In the genomic region with DNA sequence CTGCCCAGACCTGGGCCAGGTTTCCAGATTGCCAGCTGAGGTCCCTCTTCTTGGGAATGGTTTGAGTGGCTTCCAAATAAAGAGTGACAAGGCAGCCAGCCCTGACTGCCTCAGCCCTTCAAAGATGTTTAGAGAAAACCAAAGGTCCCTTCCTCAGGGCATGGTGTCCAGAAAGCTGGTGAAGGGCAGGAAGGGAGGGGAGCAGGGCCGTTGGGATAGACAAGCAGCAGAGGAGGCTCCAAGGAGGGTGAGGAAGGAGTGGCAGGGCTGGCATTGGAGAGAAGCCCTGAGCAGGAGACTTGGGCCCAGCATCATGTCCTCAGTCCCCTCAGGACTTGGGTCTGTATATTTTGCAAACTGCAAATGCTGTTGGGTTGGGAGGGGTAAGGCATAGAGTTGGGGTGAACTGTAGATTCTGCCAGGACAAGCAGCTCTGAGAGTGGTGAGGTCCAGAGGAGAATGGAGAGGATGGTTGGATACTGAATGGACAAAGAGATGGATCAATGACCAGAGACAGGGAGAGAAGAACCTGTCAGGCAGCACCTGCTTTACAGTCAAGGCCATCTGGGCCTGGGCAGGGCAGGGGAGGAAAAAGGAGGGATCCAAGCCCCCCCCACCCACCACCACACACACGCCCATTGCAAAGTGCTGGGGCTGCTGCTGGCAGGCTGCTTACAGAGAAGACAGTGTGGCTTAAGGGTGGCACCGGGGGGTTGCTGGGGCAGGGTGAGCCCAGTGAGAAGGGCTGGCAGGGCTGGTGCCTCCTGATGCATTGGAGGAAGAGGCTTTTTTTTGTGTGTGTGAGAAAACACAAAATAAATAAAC, we compare ENCODE assay signal across 14 cellular contexts.
"Had no signal": no experiment of that assay in that cellular context is flagged by ENCODE, and none has a peak within 500 bp of the region (broad histone marks: within the 10 kb centered on the region; RNA-seq: fewer than 3 reads in every experiment).

No MANE protein-coding gene starts in this region.

- H3K9me3 ChIP-seq: esophagus squamous epithelium, stomach, thoracic aorta had no signal

- H3K27ac Mint-ChIP-seq: activated CD8-positive, alpha-beta T cell treated with anti-CD3 and anti-CD28 coated beads, Interleukin-2, amount 10 ng/mL, durations not matched to agents 7 days and 5 days; activated naive CD4-positive, alpha-beta T cell treated with anti-CD3 and anti-CD28 coated beads, Interleukin-2, amount 50 U/mL, for 24 hours; activated T-helper 2 cell treated with anti-CD3 and anti-CD28 coated beads, Interferon-gamma antibody, Interleukin-2, Interleukin-4, amounts not matched to agents 10 μg/mL and 5 μg/mL and 100 μg/mL, durations not matched to agents 14 hours and 24 hours and 36 hours; T-cell had no signal

- H3K4me3 Mint-ChIP-seq: activated CD8-positive, alpha-beta T cell treated with anti-CD3 and anti-CD28 coated beads, Interleukin-2, amount 10 ng/mL, durations not matched to agents 7 days and 5 days; activated naive CD4-positive, alpha-beta T cell treated with anti-CD3 and anti-CD28 coated beads, Interleukin-2, amount 50 U/mL, for 24 hours; natural killer cell treated with Interleukin-12 subunit alpha and Interleukin-12 subunit beta and Interleukin-15 and Interleukin-18, amount 100 ng/mL, for 72 hours; T-cell had no signal

- H3K4me1 Mint-ChIP-seq: activated naive CD4-positive, alpha-beta T cell treated with anti-CD3 and anti-CD28 coated beads, Interleukin-2, amount 50 U/mL, for 24 hours had no signal

- H3K36me3 Mint-ChIP-seq: activated naive CD4-positive, alpha-beta T cell treated with anti-CD3 and anti-CD28 coated beads, Interleukin-2, amount 50 U/mL, for 24 hours; natural killer cell treated with Interleukin-12 subunit alpha and Interleukin-12 subunit beta and Interleukin-15 and Interleukin-18, amount 100 ng/mL, for 72 hours; T-cell had no signal

- H3K27me3 Mint-ChIP-seq: activated naive CD4-positive, alpha-beta T cell treated with anti-CD3 and anti-CD28 coated beads, Interleukin-2, amount 50 U/mL, for 24 hours; natural killer cell treated with Interleukin-12 subunit alpha and Interleukin-12 subunit beta and Interleukin-15 and Interleukin-18, amount 100 ng/mL, for 72 hours; T-cell had no signal

- H3K9me3 Mint-ChIP-seq: activated naive CD4-positive, alpha-beta T cell treated with anti-CD3 and anti-CD28 coated beads, Interleukin-2, amount 50 U/mL, for 24 hours; activated T-helper 2 cell treated with anti-CD3 and anti-CD28 coated beads, Interferon-gamma antibody, Interleukin-2, Interleukin-4, amounts not matched to agents 10 μg/mL and 5 μg/mL and 100 μg/mL, durations not matched to agents 14 hours and 24 hours and 36 hours; natural killer cell treated with Interleukin-12 subunit alpha and Interleukin-12 subunit beta and Interleukin-15 and Interleukin-18, amount 100 ng/mL, for 72 hours; T-cell had no signal

- ATAC-seq: activated CD8-positive, alpha-beta T cell treated with anti-CD3 and anti-CD28 coated beads, Interleukin-2, amount 10 ng/mL, durations not matched to agents 7 days and 5 days; natural killer cell treated with Interleukin-12 subunit alpha and Interleukin-12 subunit beta and Interleukin-15 and Interleukin-18, amount 100 ng/mL, for 72 hours; T-cell had no signal

- H3K27me3 ChIP-seq: esophagus squamous epithelium, stomach had no signal

- DNase-seq: activated CD4-positive, alpha-beta T cell treated with anti-CD3 and anti-CD28 coated beads for 4 hours; activated CD8-positive, alpha-beta T cell treated with anti-CD3 and anti-CD28 coated beads, Interleukin-2, amount 10 ng/mL, durations not matched to agents 7 days and 5 days; esophagus squamous epithelium; foreskin fibroblast; stimulated activated CD4-positive, alpha-beta T cell treated with anti-CD3 and anti-CD28 coated beads, Interleukin-4, amount 100 ng/mL, for 1 hour; stimulated activated CD8-positive, alpha-beta memory T cell treated with anti-CD3 and anti-CD28 coated beads, Interleukin-4, amount 100 ng/mL, for 48 hours; stomach; T-cell; WERI-Rb-1 had no signal

- H3K27ac ChIP-seq: stomach, thoracic aorta, WERI-Rb-1 had no signal

- FAIRE-seq: endometrium had no signal

- H3K4me3 ChIP-seq: esophagus squamous epithelium, stomach, thoracic aorta had no signal
